Comparison of ENCODE assay signal across 19 cellular contexts in genomic region chr5:82540301-82540700, GRCh38.
A peak's percentile ranks its signal among the peaks of the same experiment; 100 is the strongest.
DNase-seq lines count a peak whose midpoint lies in the region; FAIRE-seq and TF ChIP-seq lines count a peak whose summit lies in the region.
"Had no signal": no experiment of that assay in that cellular context is flagged by ENCODE, and none has a peak within 500 bp of the region (broad histone marks: within the 10 kb centered on the region; RNA-seq: fewer than 3 reads in every experiment).

No MANE protein-coding gene starts in this region.

- H3K4me1 ChIP-seq in astrocyte (ENCODE audit: insufficient read depth, low read length): no peaks in the 10 kb centered on the region
- H3K4me1 ChIP-seq: A549, Caco-2, HAP-1 had no signal

- H3K4me1 Mint-ChIP-seq in astrocyte (ENCODE audit: low read depth, unreplicated experiment) (no peaks in the 10 kb centered on the region), progenitor cell of endocrine pancreas (ENCODE audit: low read depth) (peaks cover 13% of the 10 kb centered on the region)
- H3K4me1 Mint-ChIP-seq: IgD-negative memory B cell had no signal

- FAIRE-seq in astrocyte (lab: Jason Lieb, UNC) (no peak), bronchial epithelial cell (lab: Jason Lieb, UNC) (no peak)
- FAIRE-seq: A549, D721Med, G401.6, GM12892, GM18507, HepG2 had no signal

- H3K36me3 ChIP-seq in astrocyte (ENCODE audit: insufficient read depth, low read length) (no peaks in the 10 kb centered on the region), bronchial epithelial cell (ENCODE audit: control insufficient read depth, insufficient read depth, low read length) (no peaks in the 10 kb centered on the region)
- H3K36me3 ChIP-seq: HAP-1 had no signal

- H3K4me3 Mint-ChIP-seq in astrocyte (ENCODE audit: unreplicated experiment) (no peak overlapping the region), progenitor cell of endocrine pancreas (ENCODE audit: low read depth) (no peak overlapping the region)
- H3K4me3 Mint-ChIP-seq: CD4-positive, alpha-beta T cell; IgD-negative memory B cell had no signal

- no peak for TF ChIP-seq CTCF in astrocyte (IDR thresholded peaks at IDR 0.05; ENCODE audit: insufficient read depth, low read depth, low read length)
- TF ChIP-seq CTCF in bronchial epithelial cell (IDR thresholded peaks at IDR 0.05; ENCODE audit: insufficient read depth, low read length, severe bottlenecking): no peak
- TF ChIP-seq CTCF in GM10266 (IDR thresholded peaks at IDR 0.05; ENCODE audit: control insufficient read depth, insufficient read depth, low read depth, missing control alignments): no peak
- no peak for TF ChIP-seq CTCF in progenitor cell of endocrine pancreas (IDR thresholded peaks at IDR 0.05; ENCODE audit: unreplicated experiment)

- H3K4me2 ChIP-seq in astrocyte (ENCODE audit: low read length): no peak overlapping the region
- H3K4me2 ChIP-seq: A549 had no signal

- no peak overlapping the region for H3K9ac ChIP-seq in astrocyte (ENCODE audit: low read length)
- H3K9ac ChIP-seq: GM23248 had no signal

- H4K20me1 ChIP-seq in astrocyte (ENCODE audit: insufficient read depth, low read length): no peaks in the 10 kb centered on the region

- H3K36me3 Mint-ChIP-seq in astrocyte (ENCODE audit: low read depth, unreplicated experiment) (no peaks in the 10 kb centered on the region), progenitor cell of endocrine pancreas (ENCODE audit: insufficient read depth) (peaks cover 1% of the 10 kb centered on the region)
- H3K36me3 Mint-ChIP-seq: IgD-negative memory B cell had no signal

- H3K4me3 ChIP-seq in astrocyte (ENCODE audit: insufficient read depth, low read depth, low read length) (no peak overlapping the region), bronchial epithelial cell (ENCODE audit: low read depth, low read length) (no peak overlapping the region)
- H3K4me3 ChIP-seq: A549, GM23248, HAP-1 had no signal

- H3K27me3 Mint-ChIP-seq in astrocyte (ENCODE audit: low read depth, unreplicated experiment) (peaks cover 4% of the 10 kb centered on the region), progenitor cell of endocrine pancreas (no peaks in the 10 kb centered on the region)
- H3K27me3 Mint-ChIP-seq: CD4-positive, alpha-beta T cell had no signal

- no peak overlapping the region for H3K27ac ChIP-seq in astrocyte (ENCODE audit: low read depth, low read length)
- H3K27ac ChIP-seq: A549, C4-2B, GM23248 had no signal

- H3K27me3 ChIP-seq in astrocyte (ENCODE audit: insufficient read depth, low read length) (no peaks in the 10 kb centered on the region), bronchial epithelial cell (ENCODE audit: control insufficient read depth, insufficient read depth, low read length) (no peaks in the 10 kb centered on the region)

- H3K9me3 Mint-ChIP-seq in astrocyte (ENCODE audit: unreplicated experiment) (peaks cover 6% of the 10 kb centered on the region), progenitor cell of endocrine pancreas (ENCODE audit: low read depth) (peaks cover 11% of the 10 kb centered on the region)

- no peak overlapping the region for H3K27ac Mint-ChIP-seq in astrocyte (ENCODE audit: unreplicated experiment)
- no peak overlapping the region for H3K27ac Mint-ChIP-seq in progenitor cell of endocrine pancreas
- H3K27ac Mint-ChIP-seq: CD4-positive, alpha-beta T cell; IgD-negative memory B cell had no signal

- DNase-seq in astrocyte (ENCODE audit: low read depth) (peak; percentile 35), bronchial epithelial cell (ENCODE audit: low read depth) (peak; percentile 7), iris pigment epithelial cell (ENCODE audit: low read depth) (peak; percentile 9), NOMO-1 (lab: John Stamatoyannopoulos, UW; ENCODE audit: unreplicated experiment in 2 of 2) (no peak), GM10266 (ENCODE audit: extremely low spot score) (no peak), progenitor cell of endocrine pancreas (ENCODE audit: low spot score, unreplicated experiment) (no peak)
- DNase-seq: AML-193; Caco-2; CD4-positive, alpha-beta T cell; GM23248 had no signal

- no peak overlapping the region for H2AFZ ChIP-seq in astrocyte (ENCODE audit: low read depth, low read length)
- H2AFZ ChIP-seq: GM23248 had no signal

- H3K9me3 ChIP-seq in astrocyte (ENCODE audit: insufficient read depth, low read depth, low read length): no peaks in the 10 kb centered on the region
- H3K9me3 ChIP-seq: A549, Caco-2, HAP-1 had no signal

- no peaks in the 10 kb centered on the region for H3K79me2 ChIP-seq in astrocyte (ENCODE audit: insufficient read depth, low read length)

Comparison
In these comparisons a context has a peak if more than half of its experiments do, and no peak if none do; other contexts are left out.
1. DNase-seq: peak in astrocyte (single experiment), bronchial epithelial cell (single experiment) and iris pigment epithelial cell (single experiment); none in NOMO-1 (0 of 2), GM10266 (single experiment) and progenitor cell of endocrine pancreas (single experiment).